ENCODE assay signal across 8 cellular contexts in genomic region chr3:172675371-172676193, GRCh38. TPM values are rescaled to one million over a fixed set of nuclear protein-coding genes. Genes with fewer than 3 reads are reported as not detected.
DNase-seq lines count a peak whose midpoint lies in the region; ATAC-seq and TF ChIP-seq lines count a peak whose summit lies in the region.

No MANE protein-coding gene starts in this region.

- no peak overlapping the region for H3K27ac ChIP-seq in HCT116 (ENCODE audit: low read depth, low read length)

- peaks cover 0 to 12% of the 10 kb centered on the region in 2 experiments; a peak in 3 of 4 replicates for H3K4me1 ChIP-seq in HCT116 (ENCODE audit: control insufficient read depth in 1 of 2, insufficient read depth in 2 of 2, low read length in 2 of 2)

- TF ChIP-seq RAD21 in HCT116 (IDR thresholded peaks at IDR 0.05; ENCODE audit: low read depth): peak; percentile 39

- TF ChIP-seq CTCF in HCT116 (IDR thresholded peaks at IDR 0.05 in 2 of 3, conservative IDR thresholded peaks at IDR 0.05 in 1 of 3; ENCODE audit: borderline replicate concordance in 1 of 3, insufficient read depth in 1 of 3, low read depth in 2 of 3, low read length in 2 of 3): peak; percentile 42 to 90 (median 64); a peak in 5 of 6 replicates

- ATAC-seq in HCT116: peak; percentile 41
- ATAC-seq in central memory CD8-positive, alpha-beta T cell (replicated peaks; ENCODE audit: extremely low read depth, poor library complexity, severe bottlenecking): peak; percentile 46
- ATAC-seq in memory B cell (ENCODE audit: low read depth): peak; percentile 24
- ATAC-seq in GM18870 (IDR thresholded peaks at IDR 0.05; ENCODE audit: unreplicated experiment): no peak
- ATAC-seq in HG03095 (IDR thresholded peaks at IDR 0.05; ENCODE audit: unreplicated experiment): no peak

- no peak overlapping the region for H3K4me2 ChIP-seq in HCT116 (ENCODE audit: low read length)

- H3K27ac Mint-ChIP-seq in central memory CD8-positive, alpha-beta T cell (ENCODE audit: low read depth): no peak overlapping the region
- H3K27ac Mint-ChIP-seq in memory B cell: no peak overlapping the region

- no peaks in the 10 kb centered on the region for H3K27me3 ChIP-seq in HCT116 (ENCODE audit: insufficient read depth, low read length)

- CTCF ChIA-PET in HCT116 (lab: Charles Lee): interaction anchor here (0.8 to 1.0 kb wide), 2 partner anchors 11 to 214 kb away, joined by 3 read pairs; no protein-coding TSS in a partner anchor

- no peak overlapping the region for H3K4me3 ChIP-seq in HCT116 (replicated peaks in 1 of 2; ENCODE audit: low read depth in 1 of 2, low read length in 2 of 2)

- no peak overlapping the region for H2AFZ ChIP-seq in HCT116 (ENCODE audit: low read depth, low read length, poor library complexity, severe bottlenecking)

- TF ChIP-seq POLR2A in HCT116 (IDR thresholded peaks at IDR 0.05; ENCODE audit: borderline replicate concordance, extremely low read depth, insufficient read depth, insufficient read length): no peak

- POLR2A ChIA-PET in HCT116 (lab: Charles Lee): no interaction called here

- peaks cover 13% of the 10 kb centered on the region for H3K79me2 ChIP-seq in HCT116 (ENCODE audit: insufficient read depth, low read length)

- H3K27me3 Mint-ChIP-seq in central memory CD8-positive, alpha-beta T cell: no peaks in the 10 kb centered on the region
- H3K27me3 Mint-ChIP-seq in memory B cell: no peaks in the 10 kb centered on the region

- no peaks in the 10 kb centered on the region for H3K36me3 Mint-ChIP-seq in central memory CD8-positive, alpha-beta T cell (ENCODE audit: insufficient read depth)
- H3K36me3 Mint-ChIP-seq in memory B cell: peaks cover 8% of the 10 kb centered on the region

- no peaks in the 10 kb centered on the region for H3K9me3 Mint-ChIP-seq in central memory CD8-positive, alpha-beta T cell
- H3K9me3 Mint-ChIP-seq in memory B cell: peaks cover 1% of the 10 kb centered on the region

- no peak overlapping the region for H3K4me3 Mint-ChIP-seq in central memory CD8-positive, alpha-beta T cell
- H3K4me3 Mint-ChIP-seq in memory B cell: no peak overlapping the region

- DNase-seq in COR-L47 (lab: John Stamatoyannopoulos, UW) (peak; percentile 34), HCT116 (ENCODE audit: low read depth, low spot score) (peak; percentile 26), NCI-H774 (lab: John Stamatoyannopoulos, UW) (peak; percentile 43), memory B cell (ENCODE audit: low spot score in 2 of 2) (peak in 1 of 2 donors; percentile 18), occipital lobe (lab: John Stamatoyannopoulos, UW) (no peak)
- DNase-seq in central memory CD8-positive, alpha-beta T cell (ENCODE audit: low spot score in 2 of 2): no peak

- no peak overlapping the region for H3K9ac ChIP-seq in HCT116 (ENCODE audit: low read length)

- H4K20me1 ChIP-seq in HCT116 (ENCODE audit: insufficient read depth): no peaks in the 10 kb centered on the region

- RAD21 ChIA-PET in HCT116 (lab: Charles Lee; ENCODE audit: low non-redundant PET in 1 of 2, low total read pairs in 2 of 2, uncharacterized antibody in 2 of 2, unreplicated experiment in 2 of 2): no interaction called here

- no peaks in the 10 kb centered on the region for H3K9me2 ChIP-seq in HCT116 (ENCODE audit: insufficient read depth)

- H3K4me1 Mint-ChIP-seq in central memory CD8-positive, alpha-beta T cell: peaks cover 5% of the 10 kb centered on the region
- peaks cover 8% of the 10 kb centered on the region for H3K4me1 Mint-ChIP-seq in memory B cell

- intact Hi-C loops in HCT116 (cut with micrococcal nuclease): loop anchor here (2.0 kb wide), 1 partner anchor 75 kb away; the partner anchor contains the start of gene ECT2

- no peaks in the 10 kb centered on the region for H3K9me3 ChIP-seq in HCT116 (ENCODE audit: control insufficient read depth in 1 of 2, insufficient read depth in 1 of 2, low read depth in 1 of 2, low read length in 2 of 2)

- no TSS peak for BruUV-seq in HCT116 (replicated peaks; lab: Mats Ljungman, UMichigan)

- no peaks in the 10 kb centered on the region for H3K36me3 ChIP-seq in HCT116 (ENCODE audit: control insufficient read depth in 1 of 2, insufficient read depth in 2 of 2, low read length in 2 of 2)

TF ChIP-seq in HCT116, 20 proteins besides CTCF, POLR2A, EP300 and RAD21:
- TF ChIP-seq FOSL1 (IDR thresholded peaks at IDR 0.05; ENCODE audit: low read depth) (no peak), EZH2phosphoT487 (IDR thresholded peaks at IDR 0.05; ENCODE audit: borderline replicate concordance) (no peak), EZH2 (IDR thresholded peaks at IDR 0.05) (no peak), CBX3 (IDR thresholded peaks at IDR 0.05; ENCODE audit: low read depth) (peak; percentile 22; the same call in 1 of the 2 replicates), ZFX (IDR thresholded peaks at IDR 0.05) (no peak), CEBPB (IDR thresholded peaks at IDR 0.05; ENCODE audit: low read depth) (0 out of 2 replicates have a peak, but pooled peaks have one; percentile 25), ZNF274 (IDR thresholded peaks at IDR 0.05; ENCODE audit: low read depth, low read length) (no peak)
- TF ChIP-seq, protein P1, sequence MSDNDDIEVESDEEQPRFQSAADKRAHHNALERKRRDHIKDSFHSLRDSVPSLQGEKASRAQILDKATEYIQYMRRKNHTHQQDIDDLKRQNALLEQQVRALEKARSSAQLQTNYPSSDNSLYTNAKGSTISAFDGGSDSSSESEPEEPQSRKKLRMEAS (IDR thresholded peaks at IDR 0.05): no peak

RNA-seq across cellular contexts. Expression of gene NCEH1, which starts 35.3 kb away (rescaled TPM):
- total RNA-seq in HCT116 (2021; ENCODE audit: unreplicated experiment) (11.5 TPM), occipital lobe (8.4 TPM)
- polyA plus RNA-seq in HCT116 (2012): 7.3 and 8.3 TPM in 2 replicates

Comparison
In these comparisons a context has a peak if more than half of its experiments do, and no peak if none do; other contexts are left out.
1. DNase-seq: peak in COR-L47 (single experiment), HCT116 (single experiment) and NCI-H774 (single experiment); none in central memory CD8-positive, alpha-beta T cell (0 of 2) and occipital lobe (single experiment).
2. ATAC-seq: peak in HCT116 (single experiment), central memory CD8-positive, alpha-beta T cell (single experiment) and memory B cell (single experiment); none in GM18870 (single experiment) and HG03095 (single experiment).